9 cellular contexts compared by ENCODE assay signal in the genomic region with DNA sequence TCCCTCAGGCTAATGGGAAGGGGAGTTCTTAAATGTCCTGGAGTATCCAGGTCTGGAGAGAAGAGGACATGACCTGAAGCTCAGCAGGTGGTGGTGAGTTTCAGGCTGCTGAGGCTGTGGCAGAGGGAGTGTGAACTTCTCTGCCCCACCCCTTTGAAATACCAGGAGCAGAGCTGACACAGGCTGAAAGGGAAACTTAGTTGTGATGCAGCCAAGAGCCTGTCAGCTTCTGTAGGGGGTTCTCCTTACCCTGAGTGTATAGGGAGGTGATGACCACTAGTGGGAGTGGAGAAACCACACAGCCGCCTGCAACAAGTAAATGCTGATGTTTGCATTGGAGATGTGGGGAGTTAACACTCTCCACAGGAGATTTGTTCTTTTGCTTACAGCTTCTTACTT.
DNase-seq lines count a peak whose midpoint lies in the region; ATAC-seq lines count a peak whose summit lies in the region.
"Had no signal": no experiment of that assay in that cellular context is flagged by ENCODE, and none has a peak within 500 bp of the region (broad histone marks: within the 10 kb centered on the region; RNA-seq: fewer than 3 reads in every experiment).

No MANE protein-coding gene starts in this region.

- no peaks in the 10 kb centered on the region for H3K9me3 ChIP-seq in trophoblast cell (ENCODE audit: insufficient read depth, low read depth, low read length)

- peak overlapping the region; percentile 50 for H4K91ac ChIP-seq in trophoblast cell (ENCODE audit: low read depth, low read length)

- H3K36me3 ChIP-seq in trophoblast cell (ENCODE audit: control insufficient read depth in 1 of 2, insufficient read depth in 2 of 2, low read length in 2 of 2): no peaks in the 10 kb centered on the region

- no peak overlapping the region for H3K4me2 ChIP-seq in trophoblast cell (ENCODE audit: low read length)

- peak; percentile 8 for DNase-seq in NOMO-1 treated with DMSO at 0.1 percent for 48 hours (lab: John Stamatoyannopoulos, UW; ENCODE audit: unreplicated experiment)
- DNase-seq in NOMO-1 (lab: John Stamatoyannopoulos, UW; ENCODE audit: unreplicated experiment in 2 of 2): no peak
- peak; percentile 12 for DNase-seq in SW480 (ENCODE audit: low spot score)
- no peak for DNase-seq in trophoblast cell
- DNase-seq in Ammon's horn (ENCODE audit: low spot score): no peak
- no peak for DNase-seq in inferior parietal cortex (ENCODE audit: extremely low spot score)
- DNase-seq in HK-2 (ENCODE audit: unreplicated experiment): no peak
- DNase-seq: IMR-90 had no signal

- H3K79me1 ChIP-seq in trophoblast cell (ENCODE audit: low read length): peaks cover 6% of the 10 kb centered on the region

- ATAC-seq in HG02885 (IDR thresholded peaks at IDR 0.05; ENCODE audit: poor library complexity, unreplicated experiment): peak; percentile 67

- no peak overlapping the region for H3K4ac ChIP-seq in trophoblast cell (ENCODE audit: low read depth, low read length)

- H3K23ac ChIP-seq in trophoblast cell (ENCODE audit: low read length): no peak overlapping the region

- peak overlapping the region; percentile 48 for H2BK120ac ChIP-seq in trophoblast cell (ENCODE audit: insufficient read depth, low read length, poor library complexity)

- H4K12ac ChIP-seq in trophoblast cell (ENCODE audit: low read depth, low read length): no peak overlapping the region

- no peak overlapping the region for H3K18ac ChIP-seq in trophoblast cell (ENCODE audit: low read length)

- no peak overlapping the region for H4K8ac ChIP-seq in trophoblast cell (ENCODE audit: low read depth, low read length)

- H2BK5ac ChIP-seq in trophoblast cell (ENCODE audit: low read depth, low read length, poor library complexity): peak overlapping the region; percentile 48

- no peak overlapping the region for H2AK5ac ChIP-seq in trophoblast cell (ENCODE audit: low read length)

- no peak overlapping the region for H3K9ac ChIP-seq in trophoblast cell (ENCODE audit: low read length)

- peak overlapping the region; percentile 40 for H2AFZ ChIP-seq in trophoblast cell (ENCODE audit: insufficient read depth, low read length, poor library complexity)

- no peak overlapping the region for H3K4me3 ChIP-seq in trophoblast cell (ENCODE audit: low read depth, low read length)

- H3K14ac ChIP-seq in trophoblast cell (ENCODE audit: low read length): peak overlapping the region; percentile 83

- no CpG with 5 or more reads among the region's 1 CpG for WGBS in trophoblast cell (ENCODE audit: extremely low coverage, insufficient coverage, insufficient read length)

- no peaks in the 10 kb centered on the region for H3K79me2 ChIP-seq in trophoblast cell (ENCODE audit: control insufficient read depth, insufficient read depth, low read length, poor library complexity)

- no peaks in the 10 kb centered on the region for H3K27me3 ChIP-seq in trophoblast cell (ENCODE audit: insufficient read depth, low read length)

- H3K27ac ChIP-seq in trophoblast cell (ENCODE audit: low read depth, low read length): peak overlapping the region; percentile 51

- peaks cover 17 to 25% of the 10 kb centered on the region in 2 experiments for H3K4me1 ChIP-seq in trophoblast cell (ENCODE audit: control insufficient read depth in 1 of 2, insufficient read depth in 2 of 2, low read length in 2 of 2)

- H2BK12ac ChIP-seq in trophoblast cell (ENCODE audit: low read length): peak overlapping the region; percentile 8

Comparison
In these comparisons a context has a peak if more than half of its experiments do, and no peak if none do; other contexts are left out.
1. DNase-seq: peak in NOMO-1 treated with DMSO at 0.1 percent for 48 hours (single experiment) and SW480 (single experiment); none in NOMO-1 (0 of 2), trophoblast cell (0 of 2), Ammon's horn (single experiment), inferior parietal cortex (single experiment) and HK-2 (single experiment).